ENCODE assay signal across 30 cellular contexts in genomic region chr14:73814158-73814557, GRCh38. TPM values are rescaled to one million over a fixed set of nuclear protein-coding genes. Genes with fewer than 3 reads are reported as not detected.
DNase-seq lines count a peak whose midpoint lies in the region; ATAC-seq and TF ChIP-seq lines count a peak whose summit lies in the region.
"Had no signal": no experiment of that assay in that cellular context is flagged by ENCODE, and none has a peak within 500 bp of the region (broad histone marks: within the 10 kb centered on the region; RNA-seq: fewer than 3 reads in every experiment).

No MANE protein-coding gene starts in this region.

- intact Hi-C loops in activated CD4-positive, alpha-beta T cell treated with anti-CD3 and anti-CD28 coated beads, Interleukin-2, amount 10 ng/mL, durations not matched to agents 24 days and 14 days (cut with micrococcal nuclease) = no loop called here

- no peak overlapping the region for H3K9ac ChIP-seq in H9 (ENCODE audit: extremely low read depth, insufficient read length, low read length)
- H3K9ac ChIP-seq: parathyroid adenoma had no signal

- no peak overlapping the region for H2AFZ ChIP-seq in H9 (ENCODE audit: low read length)
- H2AFZ ChIP-seq: parathyroid adenoma had no signal

- no peak for DNase-seq in activated CD4-positive, alpha-beta T cell treated with anti-CD3 and anti-CD28 coated beads, Interleukin-2, amount 10 ng/mL, durations not matched to agents 24 days and 14 days
- DNase-seq in activated CD4-positive, alpha-beta T cell treated with anti-CD3 and anti-CD28 coated beads for 1 hour = no peak
- no peak for DNase-seq in WTC11 (ENCODE audit: low spot score)
- DNase-seq in central memory CD8-positive, alpha-beta T cell (ENCODE audit: low spot score in 2 of 2) = no peak
- no peak for DNase-seq in stimulated activated naive CD8-positive, alpha-beta T cell treated with anti-CD3 and anti-CD28 coated beads, Interleukin-15, Interleukin-2, amounts not matched to agents 100 U/mL and 50 U/mL, for 24 hours
- no peak for DNase-seq in occipital lobe (lab: John Stamatoyannopoulos, UW)
- no peak for DNase-seq in HAP-1 (ENCODE audit: low spot score in 2 of 2)
- DNase-seq in H9 = no peak
- DNase-seq: activated CD4-positive, alpha-beta T cell treated with anti-CD3 and anti-CD28 coated beads for 4 hours; activated naive CD4-positive, alpha-beta T cell treated with Interleukin-2 at 50 U/mL for 16 hours; amniotic stem cell; CD8-positive, alpha-beta memory T cell; DMS153; GOT3; Kasumi-1; left ventricle myocardium inferior; midbrain; naive thymus-derived CD8-positive, alpha-beta T cell; NCI-H1048; NCI-H187 treated with DMSO at 0.1 percent for 48 hours; NCI-H526; right cardiac atrium; SIG-M5; stimulated activated CD4-positive, alpha-beta T cell treated with anti-CD3 and anti-CD28 coated beads, Interleukin-4, amount 100 ng/mL, for 1 hour; transverse colon had no signal

- ATAC-seq in WTC11 = no peak
- peak; percentile 46 for ATAC-seq in central memory CD8-positive, alpha-beta T cell (replicated peaks; ENCODE audit: extremely low read depth, poor library complexity, severe bottlenecking)
- ATAC-seq in stimulated activated naive CD8-positive, alpha-beta T cell treated with anti-CD3 and anti-CD28 coated beads, Interleukin-15, Interleukin-2, amounts not matched to agents 100 U/mL and 50 U/mL, for 24 hours = peak; percentile 40
- ATAC-seq: naive thymus-derived CD8-positive, alpha-beta T cell had no signal

- in situ Hi-C loops in HAP-1 (cut with MboI; ENCODE audit: low sequenced_read_pairs) = no loop called here

- no peaks in the 10 kb centered on the region for H3K23me2 ChIP-seq in H9 (ENCODE audit: insufficient read length, low read depth, low read length, poor library complexity, severe bottlenecking)

- H3K27me3 Mint-ChIP-seq in activated CD4-positive, alpha-beta T cell treated with anti-CD3 and anti-CD28 coated beads, Interleukin-2, amount 10 ng/mL, durations not matched to agents 24 days and 14 days = no peaks in the 10 kb centered on the region
- H3K27me3 Mint-ChIP-seq in WTC11 (ENCODE audit: low read depth) (no peaks in the 10 kb centered on the region; the same call in 1 of the 2 replicates), H9 (ENCODE audit: low read depth) (peaks cover 22% of the 10 kb centered on the region)
- peaks cover 18% of the 10 kb centered on the region for H3K27me3 Mint-ChIP-seq in central memory CD8-positive, alpha-beta T cell

- no peak overlapping the region for H2AK5ac ChIP-seq in H9 (ENCODE audit: insufficient read length, low read length)

- H4K20me1 ChIP-seq in H9 (ENCODE audit: control insufficient read depth, insufficient read depth, insufficient read length) = no peaks in the 10 kb centered on the region

- H4K5ac ChIP-seq in H9 (ENCODE audit: insufficient read length, low read depth, low read length) = no peak overlapping the region

- peak overlapping the region; percentile 14 for H3K27ac Mint-ChIP-seq in activated CD4-positive, alpha-beta T cell treated with anti-CD3 and anti-CD28 coated beads, Interleukin-2, amount 10 ng/mL, durations not matched to agents 24 days and 14 days
- H3K27ac Mint-ChIP-seq in WTC11 = peak overlapping the region; percentile 54; the same call in 1 of the 2 replicates
- H3K27ac Mint-ChIP-seq in central memory CD8-positive, alpha-beta T cell (ENCODE audit: low read depth) = no peak overlapping the region
- H3K27ac Mint-ChIP-seq in H9 = no peak overlapping the region
- H3K27ac Mint-ChIP-seq: dendritic cell treated with granulocyte-macrophage colony-stimulating factor and Interleukin-4, amounts not matched to agents 40 ng/mL and 50 ng/mL, for 4 days had no signal

- H2BK20ac ChIP-seq in H9 (ENCODE audit: low read depth, low read length, poor library complexity, severe bottlenecking) = no peak overlapping the region

- no peaks in the 10 kb centered on the region for H3K79me2 ChIP-seq in H9 (ENCODE audit: insufficient read depth, low read length)
- H3K79me2 ChIP-seq: parathyroid adenoma had no signal

- no peaks in the 10 kb centered on the region for H3K79me1 ChIP-seq in H9 (ENCODE audit: insufficient read depth, low read depth, low read length, poor library complexity, severe bottlenecking)

- peaks cover 10% of the 10 kb centered on the region for H3K4me1 Mint-ChIP-seq in activated CD4-positive, alpha-beta T cell treated with anti-CD3 and anti-CD28 coated beads, Interleukin-2, amount 10 ng/mL, durations not matched to agents 24 days and 14 days
- no peaks in the 10 kb centered on the region for H3K4me1 Mint-ChIP-seq in WTC11
- H3K4me1 Mint-ChIP-seq in central memory CD8-positive, alpha-beta T cell = peaks cover 9% of the 10 kb centered on the region
- no peaks in the 10 kb centered on the region for H3K4me1 Mint-ChIP-seq in H9

- no peak overlapping the region for H3K27ac ChIP-seq in H9 (ENCODE audit: insufficient read length, low read depth, low read length)
- H3K27ac ChIP-seq: cardiac muscle cell, left ventricle myocardium inferior, parathyroid adenoma, Peyer's patch, spleen, transverse colon had no signal

- H3K56ac ChIP-seq in H9 (ENCODE audit: insufficient read length, low read depth, low read length) = no peak overlapping the region

- no peak for TF ChIP-seq CTCF in WTC11 (IDR thresholded peaks at IDR 0.05)
- TF ChIP-seq CTCF in H9 (conservative IDR thresholded peaks at IDR 0.05) = no peak

- POLR2A ChIA-PET in WTC11 (lab: Charles Lee) = no interaction called here

- no peaks in the 10 kb centered on the region for H3K27me3 ChIP-seq in HAP-1 (ENCODE audit: low read depth)
- H3K27me3 ChIP-seq in H9 (ENCODE audit: insufficient read depth, low read length) = no peaks in the 10 kb centered on the region
- H3K27me3 ChIP-seq: cardiac muscle cell, Peyer's patch, spleen, transverse colon had no signal

- no peak overlapping the region for H2BK15ac ChIP-seq in H9 (ENCODE audit: low read depth, low read length)

- CTCF ChIA-PET in WTC11 (lab: Charles Lee) = interaction anchor here (1.0 kb wide), 1 partner anchor 56 kb away, joined by 3 read pairs; no protein-coding TSS in a partner anchor

- no peaks in the 10 kb centered on the region for H3K9me3 ChIP-seq in HAP-1
- no peaks in the 10 kb centered on the region for H3K9me3 ChIP-seq in H9 (ENCODE audit: control insufficient read depth, low read depth, low read length)
- H3K9me3 ChIP-seq: left ventricle myocardium inferior, Peyer's patch, spleen, transverse colon had no signal

- H3K18ac ChIP-seq in H9 (ENCODE audit: insufficient read length, low read depth, low read length) = no peak overlapping the region

- no peak overlapping the region for H2BK120ac ChIP-seq in H9 (ENCODE audit: low read depth, low read length, poor library complexity, severe bottlenecking)

- no peaks in the 10 kb centered on the region for H3K4me1 ChIP-seq in HAP-1
- no peaks in the 10 kb centered on the region for H3K4me1 ChIP-seq in H9 (ENCODE audit: insufficient read depth, low read length)
- H3K4me1 ChIP-seq: left ventricle myocardium inferior, parathyroid adenoma, Peyer's patch, transverse colon had no signal

- no peak overlapping the region for H4K8ac ChIP-seq in H9 (replicated peaks; ENCODE audit: insufficient read length, low read depth, low read length)

- no peak overlapping the region for H4K91ac ChIP-seq in H9 (ENCODE audit: insufficient read length, low read depth, low read length)

- H3K23ac ChIP-seq in H9 (ENCODE audit: insufficient read length, low read depth, low read length) = no peak overlapping the region

- H3K9me3 Mint-ChIP-seq in activated CD4-positive, alpha-beta T cell treated with anti-CD3 and anti-CD28 coated beads, Interleukin-2, amount 10 ng/mL, durations not matched to agents 24 days and 14 days = no peaks in the 10 kb centered on the region
- no peaks in the 10 kb centered on the region for H3K9me3 Mint-ChIP-seq in WTC11
- H3K9me3 Mint-ChIP-seq in central memory CD8-positive, alpha-beta T cell = no peaks in the 10 kb centered on the region
- H3K9me3 Mint-ChIP-seq in H9 = no peaks in the 10 kb centered on the region
- H3K9me3 Mint-ChIP-seq: CD8-positive, alpha-beta memory T cell; dendritic cell treated with granulocyte-macrophage colony-stimulating factor and Interleukin-4, amounts not matched to agents 40 ng/mL and 50 ng/mL, for 4 days; naive thymus-derived CD8-positive, alpha-beta T cell had no signal

- no peaks in the 10 kb centered on the region for H3K36me3 Mint-ChIP-seq in activated CD4-positive, alpha-beta T cell treated with anti-CD3 and anti-CD28 coated beads, Interleukin-2, amount 10 ng/mL, durations not matched to agents 24 days and 14 days (ENCODE audit: low read depth)
- H3K36me3 Mint-ChIP-seq in WTC11 = no peaks in the 10 kb centered on the region
- no peaks in the 10 kb centered on the region for H3K36me3 Mint-ChIP-seq in central memory CD8-positive, alpha-beta T cell (ENCODE audit: insufficient read depth)
- no peaks in the 10 kb centered on the region for H3K36me3 Mint-ChIP-seq in H9 (ENCODE audit: insufficient read depth in 1 of 3, low read depth in 3 of 3)
- H3K36me3 Mint-ChIP-seq: CD8-positive, alpha-beta memory T cell; naive thymus-derived CD8-positive, alpha-beta T cell had no signal

- H3K4me2 ChIP-seq in H9 (ENCODE audit: insufficient read depth, insufficient read length, low read length) = no peak overlapping the region

- no peak overlapping the region for H3K4ac ChIP-seq in H9 (ENCODE audit: low read depth, low read length)

- WGBS in H9 (ENCODE audit: extremely low coverage, insufficient read length, low lambda C conversion rate) = no CpG with 5 or more reads among the region's 4 CpGs

- no peak overlapping the region for H3T11ph ChIP-seq in H9 (ENCODE audit: low read length)

- H3K4me3 Mint-ChIP-seq in activated CD4-positive, alpha-beta T cell treated with anti-CD3 and anti-CD28 coated beads, Interleukin-2, amount 10 ng/mL, durations not matched to agents 24 days and 14 days = no peak overlapping the region
- H3K4me3 Mint-ChIP-seq in WTC11 (no peak overlapping the region), H9 (no peak overlapping the region)
- H3K4me3 Mint-ChIP-seq in central memory CD8-positive, alpha-beta T cell = no peak overlapping the region
- H3K4me3 Mint-ChIP-seq: CD8-positive, alpha-beta memory T cell; dendritic cell treated with granulocyte-macrophage colony-stimulating factor and Interleukin-4, amounts not matched to agents 40 ng/mL and 50 ng/mL, for 4 days; naive thymus-derived CD8-positive, alpha-beta T cell had no signal

- no peak overlapping the region for H3K4me3 ChIP-seq in HAP-1
- H3K4me3 ChIP-seq: cardiac muscle cell, left ventricle myocardium inferior, Peyer's patch, spleen, transverse colon had no signal

- H3K14ac ChIP-seq in H9 (ENCODE audit: insufficient read depth, low read length) = no peak overlapping the region

- H3K36me3 ChIP-seq in HAP-1 (replicated peaks) = no peaks in the 10 kb centered on the region
- H3K36me3 ChIP-seq: cardiac muscle cell, left ventricle myocardium inferior, Peyer's patch, spleen, transverse colon had no signal

- no peak overlapping the region for H2BK12ac ChIP-seq in H9 (ENCODE audit: insufficient read length, low read depth, low read length)

- H2BK5ac ChIP-seq in H9 (ENCODE audit: insufficient read length, low read length) = no peak overlapping the region

RNA-seq across cellular contexts. Expression of gene PTGR2, which starts 37.5 kb away (rescaled TPM):
- 1.5 and 2.1 TPM in 2 replicates for total RNA-seq in activated CD4-positive, alpha-beta T cell treated with anti-CD3 and anti-CD28 coated beads, Interleukin-2, amount 10 ng/mL, durations not matched to agents 24 days and 14 days
- total RNA-seq in WTC11 (2021) = 20.7 to 23.6 TPM (median 22.1 TPM) in 3 replicates
- 8.3 TPM for total RNA-seq in occipital lobe
- 5.5 and 6.7 TPM in 2 replicates for total RNA-seq in H9 (2021)

Comparison
In these comparisons a context has a peak if more than half of its experiments do, and no peak if none do; other contexts are left out.
1. H3K27ac Mint-ChIP-seq: peak in activated CD4-positive, alpha-beta T cell treated with anti-CD3 and anti-CD28 coated beads, Interleukin-2, amount 10 ng/mL, durations not matched to agents 24 days and 14 days (single experiment) and WTC11 (single experiment); none in central memory CD8-positive, alpha-beta T cell (single experiment) and H9 (0 of 3).